Comparison of ENCODE assay signal across 17 cellular contexts in genomic region chr3:101229681-101230080, GRCh38.
A peak's percentile ranks its signal among the peaks of the same experiment; 100 is the strongest.
DNase-seq lines count a peak whose midpoint lies in the region; ATAC-seq and TF ChIP-seq lines count a peak whose summit lies in the region.
"Had no signal": no experiment of that assay in that cellular context is flagged by ENCODE, and none has a peak within 500 bp of the region (broad histone marks: within the 10 kb centered on the region; RNA-seq: fewer than 3 reads in every experiment).

No MANE protein-coding gene starts in this region.

- no peak for TF ChIP-seq POLR2A in breast epithelium (IDR thresholded peaks at IDR 0.05)

- no peak overlapping the region for H3K4me3 Mint-ChIP-seq in MCF 10A (ENCODE audit: unreplicated experiment)
- no peak overlapping the region for H3K4me3 Mint-ChIP-seq in GM23338
- H3K4me3 Mint-ChIP-seq: activated CD4-positive, alpha-beta T cell treated with anti-CD3 and anti-CD28 coated beads, Interleukin-2, amount 10 ng/mL, durations not matched to agents 24 days and 14 days; central memory CD8-positive, alpha-beta T cell; stimulated activated effector memory CD8-positive, alpha-beta T cell treated with anti-CD3 and anti-CD28 coated beads, Interleukin-12 subunit alpha, Interleukin-12 subunit beta, amount 100 ng/mL, for 72 hours had no signal

- no peaks in the 10 kb centered on the region for H3F3A ChIP-seq in GM23338 (replicated peaks; ENCODE audit: low read depth)

- no peaks in the 10 kb centered on the region for H3K9me2 ChIP-seq in GM23338 (ENCODE audit: insufficient read depth)

- TF ChIP-seq CTCF in MCF 10A (IDR thresholded peaks at IDR 0.05; ENCODE audit: unreplicated experiment) (peak; percentile 19), breast epithelium (IDR thresholded peaks at IDR 0.05) (no peak), choroid plexus epithelial cell (conservative IDR thresholded peaks at IDR 0.05; ENCODE audit: low read depth, low read length) (peak; percentile 47), retinal pigment epithelial cell (conservative IDR thresholded peaks at IDR 0.05; ENCODE audit: low read depth, low read length) (peak; percentile 13), GM23338 (conservative IDR thresholded peaks at IDR 0.05; ENCODE audit: low read depth in 2 of 2) (no peak)

- H3K4me1 ChIP-seq in breast epithelium (no peaks in the 10 kb centered on the region), GM23338 (ENCODE audit: insufficient read depth) (peaks cover 5% of the 10 kb centered on the region; the same call in 1 of the 2 replicates)
- H3K4me1 ChIP-seq: prostate gland had no signal

- intact Hi-C loops in MCF 10A (cut with micrococcal nuclease): loop anchor here (5.0 kb wide), 1 partner anchor 408 kb away; no protein-coding TSS in a partner anchor
- intact Hi-C loops in breast epithelium (cut with DNase I; ENCODE audit: low total_unique reads): no loop called here

- H3K4me2 ChIP-seq in GM23338: no peak overlapping the region
- H3K4me2 ChIP-seq: BLaER1, KMS-11 had no signal

- H2AFZ ChIP-seq in GM23338: no peak overlapping the region

- no peak overlapping the region for H3K27ac ChIP-seq in breast epithelium
- no peak overlapping the region for H3K27ac ChIP-seq in GM23338 (ENCODE audit: low read depth)
- H3K27ac ChIP-seq: BLaER1, KMS-11, prostate gland had no signal

- H3K9me3 ChIP-seq in breast epithelium: no peaks in the 10 kb centered on the region
- H3K9me3 ChIP-seq: BLaER1, prostate gland had no signal

- POLR2A ChIA-PET in MCF 10A (lab: Yijun Ruan, JAX): no interaction called here

- H3K4me3 ChIP-seq in breast epithelium: no peak overlapping the region
- H3K4me3 ChIP-seq in choroid plexus epithelial cell (ENCODE audit: low read depth, low read length): no peak overlapping the region
- no peak overlapping the region for H3K4me3 ChIP-seq in retinal pigment epithelial cell (ENCODE audit: low read length)
- no peak overlapping the region for H3K4me3 ChIP-seq in GM23338
- H3K4me3 ChIP-seq: BLaER1, prostate gland had no signal

- no peaks in the 10 kb centered on the region for H4K20me1 ChIP-seq in GM23338 (replicated peaks; ENCODE audit: insufficient read depth)
- H4K20me1 ChIP-seq: BLaER1 had no signal

- BruUV-seq in MCF 10A (replicated peaks; lab: Mats Ljungman, UMichigan): no TSS peak

- H3K9me3 Mint-ChIP-seq in MCF 10A (ENCODE audit: unreplicated experiment) (no peaks in the 10 kb centered on the region), GM23338 (no peaks in the 10 kb centered on the region)
- H3K9me3 Mint-ChIP-seq: activated CD4-positive, alpha-beta T cell treated with anti-CD3 and anti-CD28 coated beads, Interleukin-2, amount 10 ng/mL, durations not matched to agents 24 days and 14 days; central memory CD8-positive, alpha-beta T cell; stimulated activated effector memory CD8-positive, alpha-beta T cell treated with anti-CD3 and anti-CD28 coated beads, Interleukin-12 subunit alpha, Interleukin-12 subunit beta, amount 100 ng/mL, for 72 hours had no signal

- H3K27me3 Mint-ChIP-seq in MCF 10A (ENCODE audit: insufficient read depth, unreplicated experiment): no peaks in the 10 kb centered on the region
- H3K27me3 Mint-ChIP-seq in GM23338 (ENCODE audit: insufficient read depth, low read depth, poor library complexity): no peaks in the 10 kb centered on the region
- H3K27me3 Mint-ChIP-seq: activated CD4-positive, alpha-beta T cell treated with anti-CD3 and anti-CD28 coated beads, Interleukin-2, amount 10 ng/mL, durations not matched to agents 24 days and 14 days; central memory CD8-positive, alpha-beta T cell had no signal

- H3K36me3 ChIP-seq in breast epithelium (no peaks in the 10 kb centered on the region), GM23338 (ENCODE audit: insufficient read depth) (no peaks in the 10 kb centered on the region)
- H3K36me3 ChIP-seq: BLaER1, prostate gland had no signal

- DNase-seq in MCF 10A (ENCODE audit: unreplicated experiment) (peak; percentile 20), breast epithelium (ENCODE audit: low spot score in 2 of 2) (no peak), LHCN-M2 (ENCODE audit: low read depth) (peak; percentile 17), choroid plexus epithelial cell (ENCODE audit: low read depth) (peak; percentile 45), retinal pigment epithelial cell (ENCODE audit: low read depth) (no peak), GM23338 (ENCODE audit: low spot score) (no peak)
- DNase-seq: activated CD4-positive, alpha-beta T cell treated with anti-CD3 and anti-CD28 coated beads, Interleukin-2, amount 10 ng/mL, durations not matched to agents 24 days and 14 days; activated gamma-delta T cell treated with Interleukin-2 at 50 U/mL for 16 hours; NCI-H2107; T-helper 2 cell had no signal

- peaks cover 5% of the 10 kb centered on the region for H3K36me3 Mint-ChIP-seq in MCF 10A (ENCODE audit: insufficient read depth, unreplicated experiment)
- no peaks in the 10 kb centered on the region for H3K36me3 Mint-ChIP-seq in GM23338 (ENCODE audit: low read depth)
- H3K36me3 Mint-ChIP-seq: stimulated activated effector memory CD8-positive, alpha-beta T cell treated with anti-CD3 and anti-CD28 coated beads, Interleukin-12 subunit alpha, Interleukin-12 subunit beta, amount 100 ng/mL, for 72 hours had no signal

- ATAC-seq in GM18519 (IDR thresholded peaks at IDR 0.05; ENCODE audit: low FRiP score, unreplicated experiment) (no peak), GM19035 (IDR thresholded peaks at IDR 0.05; ENCODE audit: unreplicated experiment) (no peak), GM23338 (no peak)
- ATAC-seq: stimulated activated effector memory CD8-positive, alpha-beta T cell treated with anti-CD3 and anti-CD28 coated beads, Interleukin-12 subunit alpha, Interleukin-12 subunit beta, amount 100 ng/mL, for 72 hours had no signal

- H3K27me3 ChIP-seq in breast epithelium (no peaks in the 10 kb centered on the region), GM23338 (ENCODE audit: insufficient read depth) (no peaks in the 10 kb centered on the region)
- H3K27me3 ChIP-seq: BLaER1 had no signal

- no peaks in the 10 kb centered on the region for H3K79me2 ChIP-seq in GM23338 (replicated peaks; ENCODE audit: insufficient read depth)

- CTCF ChIA-PET in MCF 10A (lab: Yijun Ruan, JAX): interaction anchor here (0.8 to 1.6 kb wide), 2 partner anchors 25 to 463 kb away, joined by 4 read pairs; no protein-coding TSS in a partner anchor

- H3K4me1 Mint-ChIP-seq in MCF 10A (ENCODE audit: insufficient read depth, unreplicated experiment) (no peaks in the 10 kb centered on the region), GM23338 (0 out of 3 replicates have a peak, but pooled peaks cover 6% of the 10 kb centered on the region)
- H3K4me1 Mint-ChIP-seq: activated CD4-positive, alpha-beta T cell treated with anti-CD3 and anti-CD28 coated beads, Interleukin-2, amount 10 ng/mL, durations not matched to agents 24 days and 14 days; central memory CD8-positive, alpha-beta T cell; stimulated activated effector memory CD8-positive, alpha-beta T cell treated with anti-CD3 and anti-CD28 coated beads, Interleukin-12 subunit alpha, Interleukin-12 subunit beta, amount 100 ng/mL, for 72 hours had no signal

- H3K27ac Mint-ChIP-seq in MCF 10A (ENCODE audit: low read depth, unreplicated experiment): no peak overlapping the region
- no peak overlapping the region for H3K27ac Mint-ChIP-seq in GM23338
- H3K27ac Mint-ChIP-seq: activated CD4-positive, alpha-beta T cell treated with anti-CD3 and anti-CD28 coated beads, Interleukin-2, amount 10 ng/mL, durations not matched to agents 24 days and 14 days; stimulated activated effector memory CD8-positive, alpha-beta T cell treated with anti-CD3 and anti-CD28 coated beads, Interleukin-12 subunit alpha, Interleukin-12 subunit beta, amount 100 ng/mL, for 72 hours had no signal

Comparison
In these comparisons a context has a peak if more than half of its experiments do, and no peak if none do; other contexts are left out.
1. DNase-seq: peak in MCF 10A (single experiment), LHCN-M2 (single experiment) and choroid plexus epithelial cell (single experiment); none in breast epithelium (0 of 2), retinal pigment epithelial cell (single experiment) and GM23338 (single experiment).
2. CTCF ChIP-seq: peak in MCF 10A (single experiment), choroid plexus epithelial cell (single experiment) and retinal pigment epithelial cell (single experiment); none in breast epithelium (0 of 3) and GM23338 (0 of 2).